ENCODE assay signal across 20 cellular contexts in genomic region chr16:31329671-31330552, GRCh38. TPM values are rescaled to one million over a fixed set of nuclear protein-coding genes. Genes with fewer than 3 reads are reported as not detected.
DNase-seq lines count a peak whose midpoint lies in the region; ATAC-seq and TF ChIP-seq lines count a peak whose summit lies in the region.
"Had no signal": no experiment of that assay in that cellular context is flagged by ENCODE, and none has a peak within 500 bp of the region (broad histone marks: within the 10 kb centered on the region; RNA-seq: fewer than 3 reads in every experiment).

No MANE protein-coding gene starts in this region.

- no peaks in the 10 kb centered on the region for H3K9me3 Mint-ChIP-seq in CD4-positive, alpha-beta T cell
- H3K9me3 Mint-ChIP-seq in activated naive CD8-positive, alpha-beta T cell treated with anti-CD3 and anti-CD28 coated beads, Interleukin-2, amount 10 ng/mL, durations not matched to agents 7 days and 5 days, result no peaks in the 10 kb centered on the region
- peaks cover 0 to 7% (median 0%) of the 10 kb centered on the region in 7 donors for H3K9me3 Mint-ChIP-seq in naive B cell
- H3K9me3 Mint-ChIP-seq: type B pancreatic cell had no signal

- H3K4me1 Mint-ChIP-seq in CD4-positive, alpha-beta T cell (ENCODE audit: low read depth), result peaks cover 14% of the 10 kb centered on the region
- peaks cover 27% of the 10 kb centered on the region for H3K4me1 Mint-ChIP-seq in activated naive CD8-positive, alpha-beta T cell treated with anti-CD3 and anti-CD28 coated beads, Interleukin-2, amount 10 ng/mL, durations not matched to agents 7 days and 5 days
- H3K4me1 Mint-ChIP-seq in naive B cell, result peaks cover 18 to 22% (median 20%) of the 10 kb centered on the region in 3 donors

- peak overlapping the region; percentile 42 for H3K4me3 Mint-ChIP-seq in CD4-positive, alpha-beta T cell
- H3K4me3 Mint-ChIP-seq in activated naive CD8-positive, alpha-beta T cell treated with anti-CD3 and anti-CD28 coated beads, Interleukin-2, amount 10 ng/mL, durations not matched to agents 7 days and 5 days, result peak overlapping the region; percentile 85
- H3K4me3 Mint-ChIP-seq in naive B cell, result peak overlapping the region; percentile 25 to 94 (median 76)
- H3K4me3 Mint-ChIP-seq: type B pancreatic cell had no signal

- H3K4me1 ChIP-seq in left ventricle myocardium inferior, result peaks cover 5% of the 10 kb centered on the region
- H3K4me1 ChIP-seq: lower lobe of right lung, psoas muscle had no signal

- no peaks in the 10 kb centered on the region for H3K9me3 ChIP-seq in CD4-positive, alpha-beta T cell (ENCODE audit: control insufficient read depth, low read length)
- H3K9me3 ChIP-seq in left ventricle myocardium inferior (replicated peaks), result no peaks in the 10 kb centered on the region
- H3K9me3 ChIP-seq: lower lobe of right lung, psoas muscle had no signal

- no peak for ATAC-seq in CD4-positive, alpha-beta T cell (ENCODE audit: poor library complexity)
- no peak for ATAC-seq in activated naive CD8-positive, alpha-beta T cell treated with anti-CD3 and anti-CD28 coated beads, Interleukin-2, amount 10 ng/mL, durations not matched to agents 7 days and 5 days (ENCODE audit: low read depth)
- ATAC-seq in naive B cell (ENCODE audit: low read depth in 2 of 2), result no peak
- ATAC-seq: gastroesophageal sphincter, psoas muscle had no signal

- H3K27ac ChIP-seq in CD4-positive, alpha-beta T cell (ENCODE audit: low read depth, low read length), result no peak overlapping the region
- H3K27ac ChIP-seq in left ventricle myocardium inferior (replicated peaks), result no peak overlapping the region
- H3K27ac ChIP-seq: brain microvascular endothelial cell, gastroesophageal sphincter, lower lobe of right lung, psoas muscle had no signal

- CTCF ChIA-PET in CD4-positive, alpha-beta T cell (lab: Charles Lee), result no interaction called here

- POLR2A ChIA-PET in CD4-positive, alpha-beta T cell (lab: Charles Lee), result no interaction called here
- POLR2A ChIA-PET in activated naive CD8-positive, alpha-beta T cell treated with anti-CD3 and anti-CD28 coated beads, Interleukin-2, amount 10 ng/mL, durations not matched to agents 7 days and 5 days (lab: Charles Lee), result no interaction called here

- no peaks in the 10 kb centered on the region for H3K27me3 ChIP-seq in CD4-positive, alpha-beta T cell (ENCODE audit: control insufficient read depth, insufficient read depth, low read length)
- peaks cover 90% of the 10 kb centered on the region for H3K27me3 ChIP-seq in left ventricle myocardium inferior (ENCODE audit: low read depth)

- intact Hi-C loops in CD4-positive, alpha-beta T cell (cut with DNase I, micrococcal nuclease), result loop anchor here in 1 of 2 experiments (10.0 kb wide), 2 partner anchors 145 to 345 kb away; partner anchors contain the start of genes FUS and HSD3B7
- intact Hi-C loops in left ventricle myocardium inferior (cut with micrococcal nuclease), result no loop called here

- no peak overlapping the region for H3K27ac Mint-ChIP-seq in CD4-positive, alpha-beta T cell
- peak overlapping the region; percentile 89 for H3K27ac Mint-ChIP-seq in activated naive CD8-positive, alpha-beta T cell treated with anti-CD3 and anti-CD28 coated beads, Interleukin-2, amount 10 ng/mL, durations not matched to agents 7 days and 5 days
- peak overlapping the region in 1 of 6 donors; percentile 78 for H3K27ac Mint-ChIP-seq in naive B cell
- H3K27ac Mint-ChIP-seq: type B pancreatic cell had no signal

- peaks cover 8% of the 10 kb centered on the region for H3K36me3 Mint-ChIP-seq in CD4-positive, alpha-beta T cell (ENCODE audit: low read depth)
- peaks cover 13% of the 10 kb centered on the region for H3K36me3 Mint-ChIP-seq in activated naive CD8-positive, alpha-beta T cell treated with anti-CD3 and anti-CD28 coated beads, Interleukin-2, amount 10 ng/mL, durations not matched to agents 7 days and 5 days
- peaks cover 10% of the 10 kb centered on the region in 2 donors for H3K36me3 Mint-ChIP-seq in naive B cell
- H3K36me3 Mint-ChIP-seq: type B pancreatic cell had no signal

- H3K4me3 ChIP-seq in left ventricle myocardium inferior, result no peak overlapping the region
- H3K4me3 ChIP-seq: gastroesophageal sphincter, lower lobe of right lung, psoas muscle had no signal

- no peak for DNase-seq in CD4-positive, alpha-beta T cell
- peak; percentile 30 for DNase-seq in ELF-1 (ENCODE audit: low read depth, low spot score)
- no peak for DNase-seq in activated naive CD8-positive, alpha-beta T cell treated with anti-CD3 and anti-CD28 coated beads, Interleukin-2, amount 10 ng/mL, durations not matched to agents 7 days and 5 days
- DNase-seq in naive B cell, result no peak
- DNase-seq in NCI-H2081 (lab: John Stamatoyannopoulos, UW), result no peak
- DNase-seq in CD1c-positive myeloid dendritic cell (ENCODE audit: extremely low spot score), result no peak
- DNase-seq in left ventricle myocardium inferior, result no peak
- DNase-seq: activated CD4-positive, CD25-positive, alpha-beta regulatory T cell treated with anti-CD3 and anti-CD28 coated beads, Interleukin-2, amount 50 U/mL, for 72 hours; activated naive CD4-positive, alpha-beta T cell treated with anti-CD3 and anti-CD28 coated beads, Interleukin-2, amount 50 U/mL, for 16 hours; brain microvascular endothelial cell; C1 segment of cervical spinal cord; dermis blood vessel endothelial cell; DMS79 treated with DMSO at 0.1 percent for 48 hours; lower lobe of right lung; NCI-H187 treated with DMSO at 0.1 percent for 48 hours; NCI-H510A; psoas muscle; stimulated activated naive CD4-positive, alpha-beta T cell treated with Interleukin-2 at 50 U/mL for 16 hours had no signal

- peak; percentile 1 for TF ChIP-seq CTCF in CD4-positive, alpha-beta T cell (IDR thresholded peaks at IDR 0.05)
- no peak for TF ChIP-seq CTCF in left ventricle myocardium inferior (IDR thresholded peaks at IDR 0.05; ENCODE audit: borderline replicate concordance)

- peaks cover 16% of the 10 kb centered on the region for H3K27me3 Mint-ChIP-seq in CD4-positive, alpha-beta T cell
- H3K27me3 Mint-ChIP-seq in activated naive CD8-positive, alpha-beta T cell treated with anti-CD3 and anti-CD28 coated beads, Interleukin-2, amount 10 ng/mL, durations not matched to agents 7 days and 5 days, result peaks cover 5% of the 10 kb centered on the region
- peaks cover 10 to 19% (median 13%) of the 10 kb centered on the region in 3 donors for H3K27me3 Mint-ChIP-seq in naive B cell

- no peaks in the 10 kb centered on the region for H3K36me3 ChIP-seq in left ventricle myocardium inferior
- H3K36me3 ChIP-seq: brain microvascular endothelial cell, gastroesophageal sphincter, lower lobe of right lung had no signal

RNA-seq across cellular contexts. Expression of gene ITGAX, which starts 25.1 kb away (rescaled TPM):
- 1 to 10 TPM; 5.5 to 6.0 TPM for total RNA-seq in CD4-positive, alpha-beta T cell
- total RNA-seq in activated naive CD8-positive, alpha-beta T cell treated with anti-CD3 and anti-CD28 coated beads, Interleukin-2, amount 10 ng/mL, durations not matched to agents 7 days and 5 days, result 10 to 100 TPM; 26.4 to 26.7 TPM
- polyA plus RNA-seq in naive B cell (ENCODE audit: low read depth in 6 of 6), result 1 to 10 TPM in 2 of 6 donors, under 1 TPM in 2, not detected in 2; 0.57 to 1.1 (median 0.91) TPM
- total RNA-seq in left ventricle myocardium inferior, result 1.4 TPM
